In genomic region chr2:130842770-130843169, GRCh38 we compare ENCODE assay signal across 18 cellular contexts. TPM values are rescaled to one million over a fixed set of nuclear protein-coding genes. Genes with fewer than 3 reads are reported as not detected.
"Had no signal": no experiment of that assay in that cellular context is flagged by ENCODE, and none has a peak within 500 bp of the region (broad histone marks: within the 10 kb centered on the region; RNA-seq: fewer than 3 reads in every experiment).

No MANE protein-coding gene starts in this region.

- H3K9me3 Mint-ChIP-seq: activated CD4-positive, alpha-beta memory T cell treated with anti-CD3 and anti-CD28 coated beads for 36 hours; activated naive CD4-positive, alpha-beta T cell treated with anti-CD3 and anti-CD28 coated beads for 36 hours; immature natural killer cell; nephron; stimulated activated naive CD8-positive, alpha-beta T cell treated with anti-CD3 and anti-CD28 coated beads, Interleukin-15, Interleukin-2, amounts not matched to agents 100 ng/mL and 50 ng/mL, for 24 hours had no signal

- H3K4me3 ChIP-seq: pancreas, psoas muscle, right atrium auricular region, thyroid gland, upper lobe of right lung had no signal

- H3K4me1 ChIP-seq: psoas muscle, right atrium auricular region, upper lobe of right lung had no signal

- H3K4me1 Mint-ChIP-seq: immature natural killer cell, nephron had no signal

- H3K27me3 ChIP-seq: pancreas, thyroid gland had no signal

- ATAC-seq: pancreas, psoas muscle, upper lobe of right lung had no signal

- H3K36me3 Mint-ChIP-seq: activated CD4-positive, alpha-beta memory T cell treated with anti-CD3 and anti-CD28 coated beads for 36 hours; immature natural killer cell had no signal

- H3K36me3 ChIP-seq: pancreas, right atrium auricular region, thyroid gland, upper lobe of right lung had no signal

- H3K27ac Mint-ChIP-seq: activated CD4-positive, alpha-beta memory T cell treated with anti-CD3 and anti-CD28 coated beads for 36 hours; activated naive CD4-positive, alpha-beta T cell treated with anti-CD3 and anti-CD28 coated beads for 36 hours; immature natural killer cell; nephron; stimulated activated naive CD8-positive, alpha-beta T cell treated with anti-CD3 and anti-CD28 coated beads, Interleukin-15, Interleukin-2, amounts not matched to agents 100 ng/mL and 50 ng/mL, for 24 hours had no signal

- H3K4me3 Mint-ChIP-seq: activated CD4-positive, alpha-beta memory T cell treated with anti-CD3 and anti-CD28 coated beads for 36 hours; activated naive CD4-positive, alpha-beta T cell treated with anti-CD3 and anti-CD28 coated beads for 36 hours; immature natural killer cell; nephron; stimulated activated naive CD8-positive, alpha-beta T cell treated with anti-CD3 and anti-CD28 coated beads, Interleukin-15, Interleukin-2, amounts not matched to agents 100 ng/mL and 50 ng/mL, for 24 hours had no signal

- H3K9me3 ChIP-seq: pancreas, psoas muscle, right atrium auricular region, thyroid gland, upper lobe of right lung had no signal

- DNase-seq: activated CD4-positive, alpha-beta memory T cell treated with anti-CD3 and anti-CD28 coated beads for 36 hours; activated CD4-positive, alpha-beta T cell treated with anti-CD3 and anti-CD28 coated beads for 48 hours; activated effector memory CD4-positive, alpha-beta T cell treated with Interleukin-2 at 50 U/mL for 16 hours; activated naive CD4-positive, alpha-beta T cell treated with anti-CD3 and anti-CD28 coated beads for 36 hours; activated T-cell treated with anti-CD3 and anti-CD28 coated beads, Interleukin-2, amount 50 U/mL, for 48 hours; amygdala; immature natural killer cell; stimulated activated CD4-positive, alpha-beta T cell treated with anti-CD3 and anti-CD28 coated beads, Interleukin-1b, Interleukin-23, amount 100 ng/mL, for 48 hours; substantia nigra; T-helper 1 cell; T-helper 9 cell; thyroid gland; upper lobe of right lung had no signal

- H3K27ac ChIP-seq: pancreas, psoas muscle, right atrium auricular region, thyroid gland, upper lobe of right lung had no signal

RNA-seq across cellular contexts. Expression of gene ARHGEF4, which starts 6.1 kb away (rescaled TPM):
- polyA plus RNA-seq: immature natural killer cell had no signal
